ENCODE assay signal across 34 cellular contexts in genomic region chr12:11535127-11535526, GRCh38.
"Had no signal": no experiment of that assay in that cellular context is flagged by ENCODE, and none has a peak within 500 bp of the region (broad histone marks: within the 10 kb centered on the region; RNA-seq: fewer than 3 reads in every experiment).

No MANE protein-coding gene starts in this region.

- H3K27ac ChIP-seq: KMS-11 had no signal

- DNase-seq: Karpas-422, Kasumi-1, MM.1S, MV-4-11, NCI-H1048, NCI-H1092, NCI-H1092 treated with DMSO at 0.1 percent for 48 hours, NCI-H1105, NCI-H1105 treated with DMSO at 0.1 percent for 48 hours, NCI-H1417, NCI-H1417 treated with DMSO at 0.1 percent for 48 hours, NCI-H1436, NCI-H1436 treated with DMSO at 0.1 percent for 48 hours, NCI-H146, NCI-H1694, NCI-H1694 treated with DMSO at 0.1 percent for 48 hours, NCI-H187, NCI-H187 treated with DMSO at 0.1 percent for 48 hours, NCI-H1930, NCI-H2029, NCI-H2029 treated with DMSO at 0.1 percent for 48 hours, NCI-H2081, NCI-H2081 treated with DMSO at 0.1 percent for 48 hours, NCI-H2107, NCI-H2171, NCI-H2171 treated with DMSO at 0.1 percent for 48 hours, NCI-H2227 treated with DMSO at 0.1 percent for 48 hours, NCI-H226, NCI-H345, NCI-H446, NCI-H446 treated with DMSO at 0.1 percent for 48 hours, NCI-H510A, NCI-H510A treated with DMSO at 0.1 percent for 48 hours had no signal

- H3K4me2 ChIP-seq: KMS-11 had no signal

- H3K9ac ChIP-seq: KMS-11 had no signal
